Comparison of ENCODE assay signal across 10 cellular contexts in the genomic region with DNA sequence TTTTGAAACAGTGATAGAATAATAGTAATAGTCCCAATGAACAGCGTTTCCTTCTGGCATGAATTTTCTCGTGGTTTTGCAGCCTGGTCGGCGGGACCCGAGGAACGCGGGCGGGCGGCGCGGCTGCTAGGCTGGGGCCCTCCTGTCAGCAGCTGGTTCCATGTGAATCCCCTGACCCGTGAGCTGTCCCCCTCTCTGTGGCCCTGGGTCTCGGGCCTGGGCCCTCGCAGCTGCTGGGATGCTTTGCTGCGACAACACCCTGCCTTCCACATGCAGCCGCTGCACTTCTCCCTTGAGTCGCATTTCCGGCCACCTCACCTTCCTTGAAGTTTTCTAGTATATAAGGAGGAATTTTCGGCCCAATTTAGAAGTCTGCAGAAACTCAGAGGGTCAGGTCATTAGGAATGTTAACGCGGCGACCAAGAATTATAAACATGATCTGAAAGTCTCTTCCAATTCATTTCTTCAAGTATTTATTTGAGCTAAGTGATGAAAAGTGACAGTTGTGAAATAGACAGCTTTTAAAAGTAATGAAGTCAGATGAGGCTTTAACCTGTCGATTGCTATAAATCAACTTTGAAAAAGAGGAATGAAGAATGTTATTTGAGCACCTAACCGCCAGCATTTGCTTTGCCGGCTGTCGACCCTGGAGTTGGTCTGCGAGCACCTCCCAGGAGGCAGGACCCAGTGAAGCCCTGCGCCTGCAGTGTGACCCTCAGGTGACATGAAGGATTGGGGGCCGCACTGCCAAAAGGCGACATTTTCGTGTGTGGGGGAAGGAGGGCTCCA. TPM values are rescaled to one million over a fixed set of nuclear protein-coding genes. Genes with fewer than 3 reads are reported as not detected.
DNase-seq lines count a peak whose midpoint lies in the region; ATAC-seq and TF ChIP-seq lines count a peak whose summit lies in the region.
"Had no signal": no experiment of that assay in that cellular context is flagged by ENCODE, and none has a peak within 500 bp of the region (broad histone marks: within the 10 kb centered on the region; RNA-seq: fewer than 3 reads in every experiment).

No MANE protein-coding gene starts in this region.

- H3K27ac Mint-ChIP-seq in IgD-negative memory B cell: peak overlapping the region in 2 of 3 donors; percentile 78 to 93
- peak overlapping the region; percentile 51 for H3K27ac Mint-ChIP-seq in neural crest cell (ENCODE audit: unreplicated experiment)

- DNase-seq in dorsolateral prefrontal cortex: no peak
- no peak for DNase-seq in neural crest cell (ENCODE audit: low read depth, low spot score)
- DNase-seq in kidney glomerular epithelial cell (lab: John Stamatoyannopoulos, UW): no peak
- no peak for DNase-seq in testis
- DNase-seq in glomerular visceral epithelial cell (ENCODE audit: extremely low spot score): no peak
- DNase-seq: body of pancreas, occipital lobe had no signal

- H3K4me1 Mint-ChIP-seq in IgD-negative memory B cell (peaks cover 8 to 20% (median 20%) of the 10 kb centered on the region in 3 donors), neural crest cell (peaks cover 65% of the 10 kb centered on the region)

- H3K4me3 Mint-ChIP-seq in IgD-negative memory B cell: peak overlapping the region; percentile 17 to 94 (median 74)
- H3K4me3 Mint-ChIP-seq in neural crest cell: no peak overlapping the region

- H3K27me3 Mint-ChIP-seq in IgD-negative memory B cell: peaks cover 60% of the 10 kb centered on the region
- peaks cover 70% of the 10 kb centered on the region for H3K27me3 Mint-ChIP-seq in neural crest cell (ENCODE audit: low read depth)

- H3K9me3 ChIP-seq in BLaER1 treated with 17β-estradiol and CSF1 and Interleukin-3, amounts not matched to agents 10 nM and 100 nM (replicated peaks in 1 of 11): peaks cover 0 to 4% (median 0%) of the 10 kb centered on the region in 11 experiments; a peak in 2 of 22 replicates
- no peaks in the 10 kb centered on the region for H3K9me3 ChIP-seq in testis
- H3K9me3 ChIP-seq: body of pancreas had no signal

- no peak for ATAC-seq in GM21423 (IDR thresholded peaks at IDR 0.05; ENCODE audit: unreplicated experiment)
- ATAC-seq: body of pancreas had no signal

- peak overlapping the region in 8 of 10 experiments; percentile 59 to 73 (median 66); a peak in 11 of 20 replicates for H3K4me3 ChIP-seq in BLaER1 treated with 17β-estradiol and CSF1 and Interleukin-3, amounts not matched to agents 10 nM and 100 nM
- H3K4me3 ChIP-seq in dorsolateral prefrontal cortex (peak overlapping the region in 49 of 59 donors; percentile 8 to 74 (median 63)), testis (peak overlapping the region in 1 of 2 donors; percentile 68)

- H3K27ac ChIP-seq in BLaER1 treated with 17β-estradiol and CSF1 and Interleukin-3, amounts not matched to agents 10 nM and 100 nM: no peak overlapping the region
- H3K27ac ChIP-seq in dorsolateral prefrontal cortex (peak overlapping the region in 31 of 59 donors; percentile 2 to 91 (median 47)), testis (peak overlapping the region in 1 of 2 donors; percentile 97)

- TF ChIP-seq POLR2A in testis (IDR thresholded peaks at IDR 0.05): no peak

- H4K20me1 ChIP-seq in BLaER1 treated with 17β-estradiol and CSF1 and Interleukin-3, amounts not matched to agents 10 nM and 100 nM: peaks cover 0 to 90% (median 73%) of the 10 kb centered on the region in 11 experiments; a peak in 17 of 22 replicates

- H3K4me1 ChIP-seq in BLaER1 treated with 17β-estradiol and CSF1 and Interleukin-3, amounts not matched to agents 10 nM and 100 nM: peaks cover 18 to 45% (median 37%) of the 10 kb centered on the region in 10 experiments; a peak in 17 of 20 replicates
- H3K4me1 ChIP-seq in testis: peaks cover 25% of the 10 kb centered on the region

- no peak overlapping the region for H3K9ac ChIP-seq in BLaER1 treated with 17β-estradiol and CSF1 and Interleukin-3, amounts not matched to agents 10 nM and 100 nM

- intact Hi-C loops in dorsolateral prefrontal cortex (cut with DNase I): loop anchor here (5.0 to 10.0 kb wide), 3 partner anchors 879 to 1937 kb away; no protein-coding TSS in a partner anchor
- intact Hi-C loops in testis (cut with DNase I; ENCODE audit: low total_unique reads): no loop called here

- peaks cover 99 to 100% (median 100%) of the 10 kb centered on the region in 11 experiments for H3K27me3 ChIP-seq in BLaER1 treated with 17β-estradiol and CSF1 and Interleukin-3, amounts not matched to agents 10 nM and 100 nM
- peaks cover 10 to 99% (median 95%) of the 10 kb centered on the region in 45 donors for H3K27me3 ChIP-seq in dorsolateral prefrontal cortex
- H3K27me3 ChIP-seq in testis: no peaks in the 10 kb centered on the region

- H3K36me3 Mint-ChIP-seq in IgD-negative memory B cell (peaks cover 2% of the 10 kb centered on the region), neural crest cell (ENCODE audit: low read depth) (no peaks in the 10 kb centered on the region)

- no peaks in the 10 kb centered on the region for H3K36me3 ChIP-seq in BLaER1 treated with 17β-estradiol and CSF1 and Interleukin-3, amounts not matched to agents 10 nM and 100 nM
- no peaks in the 10 kb centered on the region for H3K36me3 ChIP-seq in testis (ENCODE audit: low read depth, missing control alignments)

- no peak for TF ChIP-seq CTCF in dorsolateral prefrontal cortex (IDR thresholded peaks at IDR 0.05 in 54 of 56, conservative IDR thresholded peaks at IDR 0.05 in 2 of 56; ENCODE audit: low read depth in 1 of 56, partially characterized antibody in 56 of 56)
- TF ChIP-seq CTCF in neural crest cell (conservative IDR thresholded peaks at IDR 0.05): no peak
- no peak for TF ChIP-seq CTCF in testis (IDR thresholded peaks at IDR 0.05)

- 44 to 50% methylated on average over 30 to 31 of the region's 31 CpGs for WGBS in testis, 2 donors

- H3K9me3 Mint-ChIP-seq in IgD-negative memory B cell (peaks cover 0 to 6% (median 2%) of the 10 kb centered on the region in 3 donors), neural crest cell (no peaks in the 10 kb centered on the region)

- H3K4me2 ChIP-seq in BLaER1 treated with 17β-estradiol and CSF1 and Interleukin-3, amounts not matched to agents 10 nM and 100 nM: peak overlapping the region; percentile 94 to 100 (median 98)

RNA-seq across cellular contexts. Expression of a gene that starts 27.7 kb away (rescaled TPM):
- polyA plus RNA-seq in IgD-negative memory B cell (not detected), testis (ENCODE audit: insufficient read depth, low read depth, low replicate concordance) (42.9 TPM)
- total RNA-seq in dorsolateral prefrontal cortex (10 to 100 TPM in 65 of 120 experiments, 1 to 10 TPM in 55; 3.1 to 36.0 (median 10.5) TPM), neural crest cell (147 and 150 TPM in 2 replicates), testis (10 to 100 TPM; 31.2 to 38.2 TPM)

Comparison
In these comparisons a context has a peak if more than half of its experiments do, and no peak if none do; other contexts are left out.
1. H3K27ac ChIP-seq: peak in dorsolateral prefrontal cortex (31 of 59); none in BLaER1 treated with 17β-estradiol and CSF1 and Interleukin-3, amounts not matched to agents 10 nM and 100 nM (0 of 11).